In the genomic region with DNA sequence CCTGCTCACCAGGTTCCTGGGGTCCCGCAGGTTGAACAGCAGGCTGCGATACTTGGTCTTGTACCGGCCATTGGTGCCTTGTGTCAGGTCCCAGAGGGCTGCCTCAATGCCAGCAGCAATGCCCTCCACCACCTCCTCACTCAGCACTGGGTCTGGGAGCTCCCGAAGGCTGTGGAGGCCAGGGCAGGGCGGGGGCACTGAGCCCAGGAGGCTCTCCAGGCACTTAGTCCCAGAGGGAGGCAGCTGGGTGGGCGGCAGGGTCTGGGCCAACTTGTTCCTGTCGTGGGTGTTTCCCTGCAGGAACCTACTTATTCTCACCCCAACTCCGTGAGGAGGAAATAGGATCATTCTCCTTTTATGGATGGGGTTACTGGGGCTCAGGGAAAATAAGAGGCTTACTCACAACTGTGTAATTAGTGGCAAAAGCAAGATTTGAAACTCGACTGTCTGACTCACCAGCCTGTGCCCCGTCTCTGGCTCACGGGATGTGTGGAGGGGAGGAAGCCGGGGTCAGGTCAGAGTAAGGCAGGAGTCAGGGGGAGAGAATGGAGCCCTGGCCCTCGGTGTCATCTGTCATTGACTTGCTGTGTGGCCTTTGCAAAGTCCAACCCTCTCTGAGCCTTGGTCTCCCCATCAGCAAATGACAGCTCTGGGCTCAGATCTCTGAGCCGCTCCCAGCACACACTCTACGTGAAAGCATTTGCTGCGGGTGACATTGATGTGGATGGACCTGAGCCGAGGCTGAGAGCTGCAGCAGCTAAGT, we compare ENCODE assay signal across 9 cellular contexts. TPM values are rescaled to one million over a fixed set of nuclear protein-coding genes. Genes with fewer than 3 reads are reported as not detected.
DNase-seq lines count a peak whose midpoint lies in the region; ATAC-seq, FAIRE-seq and TF ChIP-seq lines count a peak whose summit lies in the region.
"Had no signal": no experiment of that assay in that cellular context is flagged by ENCODE, and none has a peak within 500 bp of the region (broad histone marks: within the 10 kb centered on the region; RNA-seq: fewer than 3 reads in every experiment).

No MANE protein-coding gene starts in this region.

- DNase-seq in AG09319 (ENCODE audit: extremely low read depth, low read depth) (peak; percentile 62), HFFc6 (peak; percentile 89), astrocyte of the hippocampus (ENCODE audit: low read depth, low spot score) (peak; percentile 85), mesenteric fat pad (ENCODE audit: low spot score) (peak; percentile 85), GDM1 (lab: John Stamatoyannopoulos, UW) (no peak), NCI-H510A (lab: John Stamatoyannopoulos, UW) (no peak), GM12892 (ENCODE audit: insufficient read length) (no peak)
- DNase-seq: left cardiac atrium had no signal

- H3K27me3 Mint-ChIP-seq in HFFc6 (ENCODE audit: insufficient read depth): no peaks in the 10 kb centered on the region; the same call in 1 of the 2 replicates

- no peak for TF ChIP-seq CTCF in AG09319 (IDR thresholded peaks at IDR 0.05; ENCODE audit: low read depth, low read length)
- no peak; the same call in 1 of the 2 replicates for TF ChIP-seq CTCF in HFFc6 (IDR thresholded peaks at IDR 0.05)

- H3K4me1 Mint-ChIP-seq in HFFc6 (ENCODE audit: low read depth): peaks cover 50% of the 10 kb centered on the region

- peak overlapping the region; percentile 90 for H3K27ac Mint-ChIP-seq in HFFc6

- no peak for FAIRE-seq in GM12892 (lab: Jason Lieb, UNC)

- no peak for ATAC-seq in GM18870 (IDR thresholded peaks at IDR 0.05; ENCODE audit: unreplicated experiment)

- no peak for TF ChIP-seq POLR2A in GM12892 (IDR thresholded peaks at IDR 0.05; ENCODE audit: low read depth, low read length)

- H3K4me3 Mint-ChIP-seq in HFFc6: peak overlapping the region; percentile 90

- H3K9me3 Mint-ChIP-seq in HFFc6: no peaks in the 10 kb centered on the region

- H3K36me3 Mint-ChIP-seq in HFFc6 (ENCODE audit: low read depth): peaks cover 20% of the 10 kb centered on the region

RNA-seq across cellular contexts. Expression of gene SPOCD1, which starts 17.2 kb away (rescaled TPM):
- 10 to 100 TPM; 33.7 to 40.4 (median 35.8) TPM for total RNA-seq in HFFc6 (2021; fragmentation: NEBNext Ultra II Directional; extraction: Animal tissue kit (Norgen Biotek cat#: 25700))
- total RNA-seq in mesenteric fat pad: 9.5 TPM
- 0.47 TPM for polyA plus RNA-seq in GM12892 (2012; ENCODE audit: missing spikeins)

RNA-seq across cellular contexts. Expression of gene ADGRB2, which starts 34.5 kb away (rescaled TPM):
- 1 to 10 TPM; 4.9 to 8.8 (median 6.4) TPM for total RNA-seq in HFFc6 (2021; fragmentation: NEBNext Ultra II Directional; extraction: Animal tissue kit (Norgen Biotek cat#: 25700))
- 3.9 TPM for total RNA-seq in mesenteric fat pad
- polyA plus RNA-seq in GM12892 (2012; ENCODE audit: missing spikeins): 0.08 TPM

Comparison
In these comparisons a context has a peak if more than half of its experiments do, and no peak if none do; other contexts are left out.
1. DNase-seq: peak in AG09319 (single experiment), HFFc6 (single experiment), astrocyte of the hippocampus (single experiment) and mesenteric fat pad (single experiment); none in GDM1 (single experiment), NCI-H510A (single experiment) and GM12892 (single experiment).